ENCODE assay signal across 5 cellular contexts in the genomic region with DNA sequence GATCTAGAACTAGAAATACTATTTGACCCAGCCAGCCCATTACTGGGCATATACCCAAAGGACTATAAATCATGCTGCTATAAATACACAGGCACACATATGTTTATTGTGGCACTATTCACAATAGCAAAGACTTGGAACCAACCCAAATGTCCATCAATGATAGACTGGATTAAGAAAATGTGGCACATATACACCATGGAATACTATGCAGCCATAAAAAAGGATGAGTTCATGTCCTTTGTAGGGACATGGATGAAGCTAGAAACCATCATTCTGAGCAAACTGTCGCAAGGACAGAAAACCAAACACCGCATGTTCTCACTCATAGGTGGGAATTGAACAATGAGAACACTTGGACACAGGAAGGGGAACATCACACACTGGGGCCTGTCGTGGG. TPM values are rescaled to one million over a fixed set of nuclear protein-coding genes. Genes with fewer than 3 reads are reported as not detected.
"Had no signal": no experiment of that assay in that cellular context is flagged by ENCODE, and none has a peak within 500 bp of the region (broad histone marks: within the 10 kb centered on the region; RNA-seq: fewer than 3 reads in every experiment).

No MANE protein-coding gene starts in this region.

RNA-seq across cellular contexts. Expression of gene OR2V1, which starts 35.8 kb away (rescaled TPM):
- total RNA-seq: HepG2, HT-29, HT1080, IMR-90 had no signal
- polyA plus RNA-seq: HepG2, IgD-negative memory B cell, IMR-90 had no signal

RNA-seq across cellular contexts. Expression of gene OR2V2, which starts 52.2 kb away (rescaled TPM):
- total RNA-seq: HepG2, HT-29, HT1080, IMR-90 had no signal
- polyA plus RNA-seq: HepG2, IgD-negative memory B cell, IMR-90 had no signal

RNA-seq across cellular contexts. Expression of gene BTNL9, which starts 55.1 kb away (rescaled TPM):
- total RNA-seq: IMR-90 had no signal
- polyA plus RNA-seq: HepG2, IMR-90 had no signal
